In the genomic region with DNA sequence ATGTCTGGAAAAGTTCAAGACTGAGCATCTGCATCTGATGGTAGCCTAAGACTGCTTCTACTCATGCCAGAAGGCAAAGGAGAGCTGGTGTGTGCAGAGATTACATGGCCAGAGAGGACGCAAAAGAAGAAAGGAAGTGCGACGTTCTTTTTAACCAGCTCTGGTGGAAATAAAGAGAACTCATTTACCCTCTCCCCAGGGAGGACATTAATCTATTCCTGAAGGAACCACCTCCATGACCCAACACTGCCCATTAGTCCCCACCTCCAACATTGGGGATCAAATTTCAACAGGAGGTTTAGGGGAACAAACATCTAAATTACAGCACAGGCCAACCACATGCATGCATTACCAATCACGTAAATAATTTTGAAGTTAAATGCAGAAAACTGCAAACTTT, we compare ENCODE assay signal across 8 cellular contexts. TPM values are rescaled to one million over a fixed set of nuclear protein-coding genes. Genes with fewer than 3 reads are reported as not detected.
DNase-seq lines count a peak whose midpoint lies in the region; ATAC-seq, FAIRE-seq and TF ChIP-seq lines count a peak whose summit lies in the region.

No MANE protein-coding gene starts in this region.

- H3K36me3 Mint-ChIP-seq in CD14-positive monocyte (peaks cover 2 to 5% of the 10 kb centered on the region in 2 donors), IgD-negative memory B cell (peaks cover 3% of the 10 kb centered on the region), mesothelial cell of epicardium (peaks cover 22% of the 10 kb centered on the region)

- H3K36me3 ChIP-seq in ascending aorta, result no peaks in the 10 kb centered on the region

- H3K9me3 Mint-ChIP-seq in CD14-positive monocyte (peaks cover 0 to 6% (median 0%) of the 10 kb centered on the region in 7 donors), IgD-negative memory B cell (no peaks in the 10 kb centered on the region), mesothelial cell of epicardium (peaks cover 16% of the 10 kb centered on the region)

- FAIRE-seq in RCC 7860 (lab: Jason Lieb, UNC), result no peak

- ATAC-seq in GM21390 (IDR thresholded peaks at IDR 0.05; ENCODE audit: unreplicated experiment), result no peak

- no peak for TF ChIP-seq CTCF in CD14-positive monocyte (IDR thresholded peaks at IDR 0.05)
- TF ChIP-seq CTCF in ascending aorta (IDR thresholded peaks at IDR 0.05), result no peak
- TF ChIP-seq CTCF in mesothelial cell of epicardium (IDR thresholded peaks at IDR 0.05; ENCODE audit: unreplicated experiment), result no peak

- H3K27ac Mint-ChIP-seq in CD14-positive monocyte (peak overlapping the region in 6 of 7 donors; percentile 37 to 93 (median 68)), IgD-negative memory B cell (peak overlapping the region; percentile 88 to 99 (median 97)), mesothelial cell of epicardium (peak overlapping the region; percentile 96)

- peaks cover 0 to 9% of the 10 kb centered on the region in 2 donors for H3K4me1 ChIP-seq in ascending aorta

- H3K9me3 ChIP-seq in ascending aorta, result no peaks in the 10 kb centered on the region

- DNase-seq in CD14-positive monocyte (ENCODE audit: low spot score) (no peak), ascending aorta (ENCODE audit: low spot score in 2 of 2) (no peak), mesothelial cell of epicardium (ENCODE audit: low spot score in 2 of 2, unreplicated experiment in 2 of 2) (no peak), RCC 7860 (ENCODE audit: low spot score) (no peak), mesenteric fat pad (ENCODE audit: low spot score) (no peak), H4 (ENCODE audit: low spot score) (no peak)

- no peaks in the 10 kb centered on the region for H3K27me3 Mint-ChIP-seq in CD14-positive monocyte (ENCODE audit: low read depth in 3 of 3)
- no peaks in the 10 kb centered on the region for H3K27me3 Mint-ChIP-seq in IgD-negative memory B cell
- no peaks in the 10 kb centered on the region for H3K27me3 Mint-ChIP-seq in mesothelial cell of epicardium (ENCODE audit: low read depth)

- intact Hi-C loops in CD14-positive monocyte (cut with micrococcal nuclease), result loop anchor here (10.0 kb wide), 2 partner anchors 106 to 666 kb away; partner anchors contain the start of genes MSL2 (in 1 of the 2) and STAG1 (in 1 of the 2)
- intact Hi-C loops in ascending aorta (cut with DNase I), result loop anchor here (10.0 kb wide), 2 partner anchors 606 to 896 kb away; partner anchors contain the start of genes PCCB and PPP2R3A

- H3K4me3 Mint-ChIP-seq in CD14-positive monocyte (peak overlapping the region; percentile 89 to 96), IgD-negative memory B cell (peak overlapping the region; percentile 96 to 98 (median 98)), mesothelial cell of epicardium (peak overlapping the region; percentile 89)

- peak overlapping the region; percentile 78 to 85 for H3K4me3 ChIP-seq in ascending aorta

- H3K4me1 Mint-ChIP-seq in CD14-positive monocyte (peaks cover 66% of the 10 kb centered on the region), IgD-negative memory B cell (peaks cover 17 to 29% (median 20%) of the 10 kb centered on the region in 3 donors), mesothelial cell of epicardium (peaks cover 29% of the 10 kb centered on the region)

- peak overlapping the region in 1 of 2 donors; percentile 92 for H3K27ac ChIP-seq in ascending aorta

- no peaks in the 10 kb centered on the region for H3K27me3 ChIP-seq in ascending aorta

RNA-seq across cellular contexts. Expression of gene NCK1, which starts 1.5 kb away (rescaled TPM):
- polyA plus RNA-seq in CD14-positive monocyte (10 to 100 TPM; 22.8 to 28.8 TPM), IgD-negative memory B cell (31.9 TPM)
- total RNA-seq in ascending aorta (45.6 TPM), mesothelial cell of epicardium (27.9 to 33.4 TPM (median 31.0 TPM) in 3 replicates), mesenteric fat pad (49.7 TPM)
- 44.7 and 79.9 TPM in 2 replicates for total RNA-seq in H4 (2014; rRNA removed; shearing (Covaris generic))

RNA-seq across cellular contexts. Expression of gene SLC35G2, which starts 41.6 kb away (rescaled TPM):
- polyA plus RNA-seq in CD14-positive monocyte (not detected), IgD-negative memory B cell (0.31 TPM)
- total RNA-seq in ascending aorta (10.0 TPM), mesothelial cell of epicardium (0.76 to 0.88 TPM (median 0.80 TPM) in 3 replicates), mesenteric fat pad (19.5 TPM)
- 6.3 and 8.0 TPM in 2 replicates for total RNA-seq in H4 (2014; rRNA removed; shearing (Covaris generic))
